1 cellular context compared by ENCODE assay signal in the genomic region with DNA sequence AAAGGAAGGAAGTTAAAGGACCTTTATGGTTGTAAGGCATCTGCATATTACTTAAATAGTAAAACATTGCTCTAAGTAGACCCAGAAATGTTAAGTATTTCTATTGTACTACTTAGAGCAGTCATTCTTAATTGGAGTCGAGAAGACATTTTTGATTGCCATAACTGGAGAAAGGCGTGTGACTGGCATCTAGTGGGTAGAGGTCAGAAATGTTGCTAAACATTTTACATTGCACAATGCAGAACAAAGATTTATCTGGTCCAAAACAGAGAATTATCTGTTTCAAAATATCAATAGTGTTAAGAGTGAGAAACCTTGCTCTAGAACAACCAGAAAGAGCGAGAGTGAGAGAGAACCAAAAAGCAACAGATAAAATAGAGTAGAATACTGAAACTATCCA.
TF ChIP-seq lines count a peak whose summit lies in the region.

No MANE protein-coding gene starts in this region.

TF ChIP-seq in HepG2, 621 proteins besides CTCF, POLR2A, EP300 and RAD21 (continued from another document):
- TF ChIP-seq, protein P1, sequence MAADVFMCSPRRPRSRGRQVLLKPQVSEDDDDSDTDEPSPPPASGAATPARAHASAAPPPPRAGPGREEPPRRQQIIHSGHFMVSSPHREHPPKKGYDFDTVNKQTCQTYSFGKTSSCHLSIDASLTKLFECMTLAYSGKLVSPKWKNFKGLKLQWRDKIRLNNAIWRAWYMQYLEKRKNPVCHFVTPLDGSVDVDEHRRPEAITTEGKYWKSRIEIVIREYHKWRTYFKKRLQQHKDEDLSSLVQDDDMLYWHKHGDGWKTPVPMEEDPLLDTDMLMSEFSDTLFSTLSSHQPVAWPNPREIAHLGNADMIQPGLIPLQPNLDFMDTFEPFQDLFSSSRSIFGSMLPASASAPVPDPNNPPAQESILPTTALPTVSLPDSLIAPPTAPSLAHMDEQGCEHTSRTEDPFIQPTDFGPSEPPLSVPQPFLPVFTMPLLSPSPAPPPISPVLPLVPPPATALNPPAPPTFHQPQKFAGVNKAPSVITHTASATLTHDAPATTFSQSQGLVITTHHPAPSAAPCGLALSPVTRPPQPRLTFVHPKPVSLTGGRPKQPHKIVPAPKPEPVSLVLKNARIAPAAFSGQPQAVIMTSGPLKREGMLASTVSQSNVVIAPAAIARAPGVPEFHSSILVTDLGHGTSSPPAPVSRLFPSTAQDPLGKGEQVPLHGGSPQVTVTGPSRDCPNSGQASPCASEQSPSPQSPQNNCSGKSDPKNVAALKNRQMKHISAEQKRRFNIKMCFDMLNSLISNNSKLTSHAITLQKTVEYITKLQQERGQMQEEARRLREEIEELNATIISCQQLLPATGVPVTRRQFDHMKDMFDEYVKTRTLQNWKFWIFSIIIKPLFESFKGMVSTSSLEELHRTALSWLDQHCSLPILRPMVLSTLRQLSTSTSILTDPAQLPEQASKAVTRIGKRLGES (CRISPR knock-in tag; IDR thresholded peaks at IDR 0.05; ENCODE audit: borderline replicate concordance): no peak
- peak; percentile 76 for TF ChIP-seq CEBPB (IDR thresholded peaks at IDR 0.05; ENCODE audit: borderline replicate concordance, low read depth, low read length)
- TF ChIP-seq STAG1 (CRISPR knock-in tag; IDR thresholded peaks at IDR 0.05): peak; percentile 42
